Comparison of ENCODE assay signal across 21 cellular contexts in genomic region chr13:63201493-63201892, GRCh38.
DNase-seq lines count a peak whose midpoint lies in the region; ATAC-seq, FAIRE-seq and TF ChIP-seq lines count a peak whose summit lies in the region.
"Had no signal": no experiment of that assay in that cellular context is flagged by ENCODE, and none has a peak within 500 bp of the region (broad histone marks: within the 10 kb centered on the region; RNA-seq: fewer than 3 reads in every experiment).

No MANE protein-coding gene starts in this region.

- no peak for DNase-seq in WTC11 (ENCODE audit: low spot score)
- no peak for DNase-seq in small intestine
- DNase-seq in activated naive CD4-positive, alpha-beta T cell treated with Interleukin-2 at 50 U/mL for 16 hours = no peak
- no peak for DNase-seq in stimulated activated CD4-positive, alpha-beta T cell treated with anti-CD3 and anti-CD28 coated beads, Interleukin-4, amount 100 ng/mL, for 1 hour
- DNase-seq in NCI-H748 (lab: John Stamatoyannopoulos, UW; ENCODE audit: unreplicated experiment) = no peak
- DNase-seq: Caco-2; CD4-positive, CD25-positive, alpha-beta regulatory T cell; GDM1; H7; HFFc6 had no signal

- H3K4me3 Mint-ChIP-seq in WTC11 = no peak overlapping the region
- H3K4me3 Mint-ChIP-seq: B cell; CD4-positive, CD25-positive, alpha-beta regulatory T cell; GM23338; HFFc6 had no signal

- no peaks in the 10 kb centered on the region for H3K9me3 ChIP-seq in small intestine (ENCODE audit: control insufficient read depth, low read depth)
- H3K9me3 ChIP-seq: BLaER1 treated with 17β-estradiol and CSF1 and Interleukin-3, amounts not matched to agents 10 nM and 100 nM; Caco-2 had no signal

- no peaks in the 10 kb centered on the region for H3K36me3 Mint-ChIP-seq in WTC11
- H3K36me3 Mint-ChIP-seq: CD4-positive, CD25-positive, alpha-beta regulatory T cell had no signal

- CTCF ChIA-PET in WTC11 (lab: Charles Lee) = no interaction called here

- POLR2A ChIA-PET in WTC11 (lab: Charles Lee) = no interaction called here

- no peaks in the 10 kb centered on the region for H3K27me3 ChIP-seq in small intestine (ENCODE audit: control insufficient read depth in 2 of 2, insufficient read depth in 2 of 2, low read length in 2 of 2)
- H3K27me3 ChIP-seq: BLaER1 treated with 17β-estradiol and CSF1 and Interleukin-3, amounts not matched to agents 10 nM and 100 nM had no signal

- H3K27ac Mint-ChIP-seq in WTC11 = no peak overlapping the region
- H3K27ac Mint-ChIP-seq: B cell; CD4-positive, CD25-positive, alpha-beta regulatory T cell; GM23338; HFFc6 had no signal

- H3K27me3 Mint-ChIP-seq in WTC11 (ENCODE audit: low read depth) = no peaks in the 10 kb centered on the region
- H3K27me3 Mint-ChIP-seq: B cell; CD4-positive, CD25-positive, alpha-beta regulatory T cell had no signal

- no peak overlapping the region for H3K4me3 ChIP-seq in small intestine (ENCODE audit: low read depth in 1 of 2, low read length in 2 of 2)
- H3K4me3 ChIP-seq: BLaER1 treated with 17β-estradiol and CSF1 and Interleukin-3, amounts not matched to agents 10 nM and 100 nM; GM23338 had no signal

- H3K4me1 ChIP-seq in small intestine (ENCODE audit: control insufficient read depth in 2 of 2, insufficient read depth in 1 of 2, low read depth in 1 of 2, low read length in 1 of 2) = no peaks in the 10 kb centered on the region
- H3K4me1 ChIP-seq: BLaER1 treated with 17β-estradiol and CSF1 and Interleukin-3, amounts not matched to agents 10 nM and 100 nM; Caco-2 had no signal

- 0 out of 2 replicates have a peak, but pooled peaks cover 3% of the 10 kb centered on the region for H3K4me1 Mint-ChIP-seq in WTC11
- H3K4me1 Mint-ChIP-seq: B cell; CD4-positive, CD25-positive, alpha-beta regulatory T cell had no signal

- TF ChIP-seq CTCF in WTC11 (IDR thresholded peaks at IDR 0.05) = no peak

- no peak overlapping the region for H3K27ac ChIP-seq in small intestine (ENCODE audit: low read depth in 1 of 2, low read length in 1 of 2)
- H3K27ac ChIP-seq: 22Rv1; BLaER1 treated with 17β-estradiol and CSF1 and Interleukin-3, amounts not matched to agents 10 nM and 100 nM; HL-60 had no signal

- FAIRE-seq in A204.1 (lab: Jason Lieb, UNC) = peak; percentile 98
- FAIRE-seq in islet of Langerhans (lab: Jason Lieb, UNC) = peak; percentile 100
- FAIRE-seq in small intestine (lab: Jason Lieb, UNC) = peak; percentile 98
- FAIRE-seq: D721Med, GM12892, GM18507 had no signal

- no peaks in the 10 kb centered on the region for H3K9me3 Mint-ChIP-seq in WTC11
- H3K9me3 Mint-ChIP-seq: GM23338 had no signal

- H3K36me3 ChIP-seq in small intestine (ENCODE audit: control insufficient read depth in 2 of 2, insufficient read depth in 2 of 2, low read length in 2 of 2) = no peaks in the 10 kb centered on the region
- H3K36me3 ChIP-seq: BLaER1 treated with 17β-estradiol and CSF1 and Interleukin-3, amounts not matched to agents 10 nM and 100 nM had no signal

- ATAC-seq in WTC11 = no peak
- ATAC-seq: GM23338, HCT116 had no signal

- WGBS in small intestine, 3 donors = 60 to 97% (median 94%) methylated on average over 1 of the region's 1 CpG

TF ChIP-seq in WTC11, 78 proteins besides CTCF, POLR2A, EP300 and RAD21:
- peak; percentile 96 for TF ChIP-seq HMGA2 (CRISPR knock-in tag; IDR thresholded peaks at IDR 0.05)
- TF ChIP-seq FOXK1 (CRISPR knock-in tag; IDR thresholded peaks at IDR 0.05) = no peak
TF ChIP-seq in WTC11: peak in this region for 1.
